Comparison of ENCODE assay signal across 7 cellular contexts in genomic region chr5:135081240-135081639, GRCh38.
"Had no signal": no experiment of that assay in that cellular context is flagged by ENCODE, and none has a peak within 500 bp of the region (broad histone marks: within the 10 kb centered on the region; RNA-seq: fewer than 3 reads in every experiment).

No MANE protein-coding gene starts in this region.

- DNase-seq: IMR-90, KBM-7, KG1 had no signal

- H3K36me3 Mint-ChIP-seq: IgD-negative memory B cell had no signal

- H3K4me2 ChIP-seq: KMS-11 had no signal

- FAIRE-seq: HTR-8/SVneo had no signal

- H3K27ac ChIP-seq: HL-60, KMS-11 had no signal

- H3K4me1 Mint-ChIP-seq: IgD-negative memory B cell had no signal

- H3K9ac ChIP-seq: KMS-11 had no signal

- H3K27ac Mint-ChIP-seq: IgD-negative memory B cell had no signal
